In genomic region chr6:25012657-25013056, GRCh38 we compare ENCODE assay signal across 13 cellular contexts.
DNase-seq lines count a peak whose midpoint lies in the region; ATAC-seq and TF ChIP-seq lines count a peak whose summit lies in the region.
"Had no signal": no experiment of that assay in that cellular context is flagged by ENCODE, and none has a peak within 500 bp of the region (broad histone marks: within the 10 kb centered on the region; RNA-seq: fewer than 3 reads in every experiment).

No MANE protein-coding gene starts in this region.

- TF ChIP-seq CTCF in AG09319 (IDR thresholded peaks at IDR 0.05; ENCODE audit: low read depth, low read length), result no peak
- no peak for TF ChIP-seq CTCF in foreskin fibroblast (IDR thresholded peaks at IDR 0.05; ENCODE audit: low read depth, low read length)
- TF ChIP-seq CTCF in endothelial cell (IDR thresholded peaks at IDR 0.05; ENCODE audit: unreplicated experiment), result no peak

- ATAC-seq in T-helper 17 cell, result no peak
- ATAC-seq in aorta (ENCODE audit: low FRiP score), result no peak

- H3K4me3 ChIP-seq in foreskin fibroblast (ENCODE audit: low read depth in 1 of 2, low read length in 2 of 2) (no peak overlapping the region), H7 (ENCODE audit: insufficient read depth, low read depth, low read length) (no peak overlapping the region), aorta (ENCODE audit: low read length in 2 of 2) (no peak overlapping the region)
- H3K4me3 ChIP-seq: colonic mucosa, ovary had no signal

- no peaks in the 10 kb centered on the region for H3K9me3 ChIP-seq in T-helper 17 cell (ENCODE audit: control insufficient read depth, low read length, poor library complexity, severe bottlenecking)
- no peaks in the 10 kb centered on the region for H3K9me3 ChIP-seq in aorta (ENCODE audit: control insufficient read depth, low read length)
- H3K9me3 ChIP-seq: colonic mucosa, ovary had no signal

- intact Hi-C loops in aorta (cut with DNase I), result no loop called here

- WGBS in aorta, 2 donors, result 65 to 71% methylated on average over 2 of the region's 2 CpGs

- H3K27ac Mint-ChIP-seq in T-helper 17 cell (peak overlapping the region; percentile 98), endothelial cell (ENCODE audit: unreplicated experiment) (no peak overlapping the region)

- H3K9me3 Mint-ChIP-seq in endothelial cell (ENCODE audit: unreplicated experiment), result no peaks in the 10 kb centered on the region
- H3K9me3 Mint-ChIP-seq: CD4-positive, CD25-positive, alpha-beta regulatory T cell had no signal

- H3K4me3 Mint-ChIP-seq in T-helper 17 cell, result no peak overlapping the region
- H3K4me3 Mint-ChIP-seq in endothelial cell (ENCODE audit: unreplicated experiment), result no peak overlapping the region

- H3K36me3 Mint-ChIP-seq in T-helper 17 cell (ENCODE audit: low read depth) (no peaks in the 10 kb centered on the region), endothelial cell (ENCODE audit: low read depth, unreplicated experiment) (no peaks in the 10 kb centered on the region)

- H3K27me3 Mint-ChIP-seq in T-helper 17 cell, result no peaks in the 10 kb centered on the region
- H3K27me3 Mint-ChIP-seq in endothelial cell (ENCODE audit: unreplicated experiment), result peaks cover 3% of the 10 kb centered on the region
- H3K27me3 Mint-ChIP-seq: CD4-positive, CD25-positive, alpha-beta regulatory T cell had no signal

- H3K27me3 ChIP-seq in H7 (ENCODE audit: control insufficient read depth, insufficient read depth, low read length) (no peaks in the 10 kb centered on the region), aorta (ENCODE audit: control insufficient read depth in 1 of 2, insufficient read depth in 2 of 2, low read length in 1 of 2) (no peaks in the 10 kb centered on the region)
- H3K27me3 ChIP-seq: colonic mucosa, ovary had no signal

- no peaks in the 10 kb centered on the region for H3K36me3 ChIP-seq in H7 (replicated peaks; ENCODE audit: control insufficient read depth, insufficient read depth, low read length)
- no peaks in the 10 kb centered on the region for H3K36me3 ChIP-seq in aorta (ENCODE audit: control insufficient read depth in 1 of 2, insufficient read depth in 2 of 2, low read length in 1 of 2)
- H3K36me3 ChIP-seq: colonic mucosa, ovary had no signal

- peak; percentile 27 for DNase-seq in AG09319 (ENCODE audit: extremely low read depth, low read depth)
- DNase-seq in HT1080 (ENCODE audit: low read depth), result peak; percentile 42
- DNase-seq in T-helper 17 cell, result no peak
- peak; percentile 74 to 79 for DNase-seq in foreskin fibroblast
- DNase-seq in epidermal melanocyte (ENCODE audit: insufficient read length, low spot score), result no peak
- DNase-seq in endothelial cell (ENCODE audit: low spot score), result no peak
- DNase-seq in H7, result no peak
- no peak for DNase-seq in aorta
- DNase-seq: CD4-positive, CD25-positive, alpha-beta regulatory T cell; colonic mucosa; NCI-H1417; ovary had no signal

- H3K4me1 Mint-ChIP-seq in T-helper 17 cell, result peaks cover 59% of the 10 kb centered on the region
- peaks cover 12% of the 10 kb centered on the region for H3K4me1 Mint-ChIP-seq in endothelial cell (ENCODE audit: unreplicated experiment)

- no peak overlapping the region for H3K27ac ChIP-seq in aorta (ENCODE audit: low read depth in 1 of 2, low read length in 2 of 2)
- H3K27ac ChIP-seq: colonic mucosa, ovary, VCaP had no signal

- no peaks in the 10 kb centered on the region for H3K4me1 ChIP-seq in aorta (ENCODE audit: control insufficient read depth in 1 of 2, insufficient read depth in 2 of 2, low read length in 2 of 2)
- H3K4me1 ChIP-seq: colonic mucosa had no signal

Comparison
In these comparisons a context has a peak if more than half of its experiments do, and no peak if none do; other contexts are left out.
1. DNase-seq: peak in AG09319 (single experiment), HT1080 (single experiment) and foreskin fibroblast (2 of 2); none in T-helper 17 cell (0 of 3), epidermal melanocyte (single experiment), endothelial cell (single experiment), H7 (single experiment) and aorta (0 of 2).